In the genomic region with DNA sequence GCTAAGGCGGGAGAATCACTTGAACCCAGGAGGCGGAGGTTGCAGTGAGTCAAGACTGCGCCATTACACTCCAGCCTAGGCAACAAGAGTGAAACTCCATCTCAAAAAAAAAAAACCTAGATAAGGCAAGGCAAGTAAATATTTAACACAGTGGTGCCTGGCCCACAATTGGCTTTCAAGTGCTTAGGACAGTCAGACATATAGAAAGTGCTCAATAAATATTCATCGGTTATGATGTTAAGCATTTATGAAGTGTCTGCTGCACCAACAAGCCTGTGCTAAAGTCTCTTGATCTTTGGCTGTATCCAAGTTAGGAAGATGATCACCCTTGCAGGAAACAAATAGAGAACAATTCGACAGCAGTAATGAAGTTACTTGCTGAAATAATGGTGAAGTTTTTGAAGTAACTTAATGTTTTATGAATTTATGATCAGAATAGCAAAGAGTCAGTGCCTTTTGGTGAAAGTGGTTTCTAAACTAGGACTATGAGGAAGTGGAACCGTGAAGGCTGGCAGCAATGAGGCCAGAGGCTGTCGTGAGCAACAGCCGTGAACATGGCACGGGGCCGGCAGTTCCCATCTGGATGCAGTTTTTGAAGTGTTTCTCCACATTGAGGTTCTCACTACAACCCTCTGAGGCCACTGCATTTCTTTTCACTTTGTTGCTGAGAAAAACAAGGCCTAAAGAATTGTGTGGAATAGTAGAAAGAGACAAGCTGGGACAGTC, we compare ENCODE assay signal across 15 cellular contexts.
DNase-seq lines count a peak whose midpoint lies in the region; ATAC-seq lines count a peak whose summit lies in the region.
"Had no signal": no experiment of that assay in that cellular context is flagged by ENCODE, and none has a peak within 500 bp of the region (broad histone marks: within the 10 kb centered on the region; RNA-seq: fewer than 3 reads in every experiment).

No MANE protein-coding gene starts in this region.

- ATAC-seq in GM19025 (IDR thresholded peaks at IDR 0.05; ENCODE audit: low read depth, unreplicated experiment) = peak; percentile 73
- peak; percentile 71 for ATAC-seq in HG02798 (IDR thresholded peaks at IDR 0.05; ENCODE audit: poor library complexity, unreplicated experiment)
- ATAC-seq: right lobe of liver had no signal

- DNase-seq in MV-4-11 (lab: John Stamatoyannopoulos, UW) (peak; percentile 87), activated gamma-delta T cell treated with Interleukin-2 at 50 U/mL for 16 hours (no peak), NCI-H1694 treated with DMSO at 0.1 percent for 48 hours (lab: John Stamatoyannopoulos, UW) (no peak), NCI-H345 treated with DMSO at 0.1 percent for 48 hours (lab: John Stamatoyannopoulos, UW; ENCODE audit: unreplicated experiment) (no peak), AG08396 (ENCODE audit: low spot score) (no peak)
- DNase-seq: GM23248, hippocampal formation, KBM-7, kidney glomerular epithelial cell, NCI-H1930, NCI-H524 treated with DMSO at 0.1 percent for 48 hours, right lobe of liver, testis had no signal
